21 cellular contexts compared by ENCODE assay signal in genomic region chr15:29348308-29348914, GRCh38.
A peak's percentile ranks its signal among the peaks of the same experiment; 100 is the strongest.
DNase-seq lines count a peak whose midpoint lies in the region; ATAC-seq and TF ChIP-seq lines count a peak whose summit lies in the region.
"Had no signal": no experiment of that assay in that cellular context is flagged by ENCODE, and none has a peak within 500 bp of the region (broad histone marks: within the 10 kb centered on the region; RNA-seq: fewer than 3 reads in every experiment).

No MANE protein-coding gene starts in this region.

- WGBS in GM23248 (ENCODE audit: low coverage in 1 of 2, low lambda C conversion rate in 2 of 2, missing lambda C conversion rate in 2 of 2), 2 experiments, result 5 to 6% methylated on average over 13 of the region's 13 CpGs
- WGBS in endodermal cell (ENCODE audit: insufficient coverage in 1 of 2, insufficient read length in 1 of 2), 2 experiments, result 77 to 81% methylated on average over 12 to 13 of the region's 13 CpGs

- H3K4me1 ChIP-seq in GM23248 (ENCODE audit: insufficient read depth) (no peaks in the 10 kb centered on the region), endodermal cell (ENCODE audit: control insufficient read depth, insufficient read depth, low read length) (peaks cover 4% of the 10 kb centered on the region)
- H3K4me1 ChIP-seq: breast epithelium, heart right ventricle had no signal

- no peaks in the 10 kb centered on the region for H3K9me3 ChIP-seq in GM23248 (ENCODE audit: low read depth)
- no peaks in the 10 kb centered on the region for H3K9me3 ChIP-seq in endodermal cell (ENCODE audit: control insufficient read depth, low read length)
- H3K9me3 ChIP-seq: breast epithelium had no signal

- H3F3A ChIP-seq in GM23248 (ENCODE audit: insufficient read depth), result no peaks in the 10 kb centered on the region

- H3K27me3 ChIP-seq in GM23248 (replicated peaks; ENCODE audit: insufficient read depth), result no peaks in the 10 kb centered on the region; the same call in 1 of the 2 replicates
- H3K27me3 ChIP-seq in endodermal cell (ENCODE audit: control insufficient read depth, insufficient read depth, low read length, poor library complexity, severe bottlenecking), result no peaks in the 10 kb centered on the region
- H3K27me3 ChIP-seq: breast epithelium had no signal

- H3K79me2 ChIP-seq in GM23248 (ENCODE audit: insufficient read depth), result no peaks in the 10 kb centered on the region

- TF ChIP-seq CTCF in endodermal cell (conservative IDR thresholded peaks at IDR 0.05) (no peak), nephron progenitor cell (IDR thresholded peaks at IDR 0.05) (no peak)

- H3K27me3 Mint-ChIP-seq in endodermal cell (ENCODE audit: insufficient read depth) (peaks cover 2% of the 10 kb centered on the region), nephron progenitor cell (ENCODE audit: low read depth, poor library complexity) (peaks cover 13% of the 10 kb centered on the region)
- H3K27me3 Mint-ChIP-seq: activated T-cell treated with anti-CD3 and anti-CD28 coated beads, Interleukin-2, amount 50 U/mL, for 24 hours; stimulated activated naive CD8-positive, alpha-beta T cell treated with anti-CD3 and anti-CD28 coated beads, Interleukin-15, amount 100 ng/mL, for 72 hours had no signal

- H3K4me3 Mint-ChIP-seq in endodermal cell (no peak overlapping the region), nephron progenitor cell (no peak overlapping the region)
- H3K4me3 Mint-ChIP-seq: activated T-cell treated with anti-CD3 and anti-CD28 coated beads, Interleukin-2, amount 50 U/mL, for 24 hours; stimulated activated naive CD8-positive, alpha-beta T cell treated with anti-CD3 and anti-CD28 coated beads, Interleukin-15, amount 100 ng/mL, for 72 hours had no signal

- H3K4me3 ChIP-seq in GM23248, result no peak overlapping the region
- no peak overlapping the region for H3K4me3 ChIP-seq in endodermal cell (ENCODE audit: low read length)
- H3K4me3 ChIP-seq: breast epithelium, heart right ventricle had no signal

- H3K36me3 ChIP-seq in GM23248 (ENCODE audit: low read depth), result no peaks in the 10 kb centered on the region
- H3K36me3 ChIP-seq in endodermal cell (ENCODE audit: control insufficient read depth, insufficient read depth, low read length), result no peaks in the 10 kb centered on the region
- H3K36me3 ChIP-seq: breast epithelium, heart right ventricle had no signal

- H4K20me1 ChIP-seq in GM23248 (ENCODE audit: insufficient read depth), result no peaks in the 10 kb centered on the region

- H3K36me3 Mint-ChIP-seq in endodermal cell (ENCODE audit: low read depth), result no peaks in the 10 kb centered on the region
- H3K36me3 Mint-ChIP-seq in nephron progenitor cell (ENCODE audit: low read depth), result no peaks in the 10 kb centered on the region

- H3K27ac ChIP-seq in GM23248 (no peak overlapping the region), endodermal cell (ENCODE audit: low read depth, low read length) (no peak overlapping the region), temporal lobe (ENCODE audit: low read depth, low read length) (peak overlapping the region; percentile 50)
- H3K27ac ChIP-seq: breast epithelium, heart right ventricle had no signal

- no peak overlapping the region for H2AFZ ChIP-seq in GM23248

- H3K9me2 ChIP-seq in GM23248 (ENCODE audit: insufficient read depth), result no peaks in the 10 kb centered on the region

- no peaks in the 10 kb centered on the region for H3K9me3 Mint-ChIP-seq in endodermal cell
- no peaks in the 10 kb centered on the region for H3K9me3 Mint-ChIP-seq in nephron progenitor cell
- H3K9me3 Mint-ChIP-seq: activated T-cell treated with anti-CD3 and anti-CD28 coated beads, Interleukin-2, amount 50 U/mL, for 24 hours; stimulated activated naive CD8-positive, alpha-beta T cell treated with anti-CD3 and anti-CD28 coated beads, Interleukin-15, amount 100 ng/mL, for 72 hours had no signal

- H3K4me1 Mint-ChIP-seq in endodermal cell (peaks cover 42% of the 10 kb centered on the region), nephron progenitor cell (peaks cover 18% of the 10 kb centered on the region)
- H3K4me1 Mint-ChIP-seq: stimulated activated naive CD8-positive, alpha-beta T cell treated with anti-CD3 and anti-CD28 coated beads, Interleukin-15, amount 100 ng/mL, for 72 hours had no signal

- DNase-seq in GM23248 (peak; percentile 6), endodermal cell (peak; percentile 70), nephron progenitor cell (peak; percentile 11)
- DNase-seq in effector CD4-positive, alpha-beta T cell, result no peak
- no peak for DNase-seq in activated CD4-positive, CD25-positive, alpha-beta regulatory T cell treated with anti-CD3 and anti-CD28 coated beads, Interleukin-2, amount 50 U/mL, for 72 hours
- DNase-seq: activated CD4-positive, alpha-beta T cell treated with anti-CD3 and anti-CD28 coated beads, Interleukin-2, amount 50 U/mL, for 4 hours; activated naive CD4-positive, alpha-beta T cell treated with anti-CD3 and anti-CD28 coated beads, Interleukin-2, amount 50 U/mL, for 16 hours; activated T-cell treated with anti-CD3 and anti-CD28 coated beads, Interleukin-2, amount 50 U/mL, for 24 hours; AML-193; COR-L47; heart right ventricle; MV-4-11; NCI-H1930; NCI-H510A; Right ventricle myocardium superior; stimulated activated CD4-positive, alpha-beta T cell treated with anti-CD3 and anti-CD28 coated beads, Interleukin-15, amount 100 ng/mL, for 24 hours; stimulated activated naive CD8-positive, alpha-beta T cell treated with anti-CD3 and anti-CD28 coated beads, Interleukin-15, amount 100 ng/mL, for 72 hours had no signal

- H3K4me2 ChIP-seq in GM23248 (ENCODE audit: unreplicated experiment), result no peak overlapping the region

- no peak overlapping the region for H3K9ac ChIP-seq in GM23248
- H3K9ac ChIP-seq in endodermal cell (ENCODE audit: extremely low read depth, low read length, poor library complexity, severe bottlenecking), result no peak overlapping the region

- in situ Hi-C loops in GM23248 (cut with MboI), result no loop called here

- no peak for ATAC-seq in HG03039 (IDR thresholded peaks at IDR 0.05; ENCODE audit: unreplicated experiment)
- no peak for ATAC-seq in GM21576 (IDR thresholded peaks at IDR 0.05; ENCODE audit: unreplicated experiment)
- ATAC-seq: stimulated activated naive CD8-positive, alpha-beta T cell treated with anti-CD3 and anti-CD28 coated beads, Interleukin-15, amount 100 ng/mL, for 72 hours had no signal

- H3K27ac Mint-ChIP-seq in endodermal cell (peak overlapping the region; percentile 69), nephron progenitor cell (no peak overlapping the region)
- H3K27ac Mint-ChIP-seq: activated T-cell treated with anti-CD3 and anti-CD28 coated beads, Interleukin-2, amount 50 U/mL, for 24 hours had no signal

Comparison
In these comparisons a context has a peak if more than half of its experiments do, and no peak if none do; other contexts are left out.
1. DNase-seq: peak in GM23248 (single experiment), endodermal cell (single experiment) and nephron progenitor cell (single experiment); none in effector CD4-positive, alpha-beta T cell (single experiment) and activated CD4-positive, CD25-positive, alpha-beta regulatory T cell treated with anti-CD3 and anti-CD28 coated beads, Interleukin-2, amount 50 U/mL, for 72 hours (single experiment).